Comparison of ENCODE assay signal across 8 cellular contexts in the genomic region with DNA sequence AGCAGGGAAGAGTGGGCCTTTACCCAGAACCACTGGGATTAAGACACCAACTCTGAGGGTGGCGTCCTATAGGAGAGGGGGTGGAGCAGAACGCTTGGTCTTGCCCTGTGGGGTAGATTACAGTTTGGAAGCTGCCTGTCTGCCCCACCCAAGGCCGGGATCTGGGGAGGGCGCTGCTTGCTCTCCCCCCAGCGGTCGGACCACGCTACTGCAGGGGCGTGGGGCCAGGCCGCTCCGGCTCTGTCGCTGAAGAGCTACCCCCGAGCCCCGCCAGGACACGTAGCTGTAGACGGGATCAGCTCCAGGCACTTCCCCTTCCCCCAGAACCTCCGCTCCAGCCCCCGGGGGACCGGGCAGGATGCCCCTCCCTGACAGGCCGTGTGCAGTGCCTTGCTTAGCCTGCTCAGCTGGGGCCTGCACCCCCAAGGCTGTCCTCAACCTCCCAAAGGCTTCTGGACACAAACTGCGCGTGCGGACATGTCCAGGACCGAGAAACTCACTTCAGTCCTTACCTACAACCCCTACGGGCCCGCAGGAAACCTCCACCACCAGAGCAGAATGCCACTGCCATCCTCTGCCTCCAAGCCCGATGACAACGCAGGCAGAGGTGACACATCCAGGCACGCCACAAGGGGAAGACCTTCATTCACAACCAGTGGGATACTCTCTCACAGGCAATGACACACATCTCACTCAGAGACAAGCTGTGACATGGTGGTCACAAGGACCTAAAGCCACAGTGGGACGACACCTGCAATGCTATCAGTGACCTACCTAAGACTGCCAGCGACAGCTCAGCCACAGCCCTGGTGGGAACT. TPM values are rescaled to one million over a fixed set of nuclear protein-coding genes. Genes with fewer than 3 reads are reported as not detected.
A peak's percentile ranks its signal among the peaks of the same experiment; 100 is the strongest.
DNase-seq lines count a peak whose midpoint lies in the region; ATAC-seq and TF ChIP-seq lines count a peak whose summit lies in the region.

No MANE protein-coding gene starts in this region.

- intact Hi-C loops in CD4-positive, alpha-beta T cell (cut with DNase I, micrococcal nuclease): loop anchor here (1.0 to 10.0 kb wide), 6 partner anchors 11 to 578 kb away; partner anchors contain the start of gene FTH1 (in 1 of the 2)
- intact Hi-C loops in left lung (cut with DNase I): loop anchor here in 1 of 2 donors (5.0 kb wide), 1 partner anchor 121 kb away; no protein-coding TSS in a partner anchor

- no peaks in the 10 kb centered on the region for H3K9me3 Mint-ChIP-seq in CD4-positive, alpha-beta T cell

- H3K27me3 Mint-ChIP-seq in CD4-positive, alpha-beta T cell: no peaks in the 10 kb centered on the region

- peak overlapping the region; percentile 90 for H3K27ac Mint-ChIP-seq in CD4-positive, alpha-beta T cell

- POLR2A ChIA-PET in CD4-positive, alpha-beta T cell (lab: Charles Lee): interaction anchor here (0.6 to 6.3 kb wide), 11 partner anchors 7 to 298 kb away, joined by 3 to 122 read pairs (median 3); partner anchors contain the start of genes B3GAT3, EEF1G, GANAB and TUT1

- CTCF ChIA-PET in CD4-positive, alpha-beta T cell (lab: Charles Lee): interaction anchor here (0.7 to 10.9 kb wide), 15 partner anchors 9 to 141 kb away, joined by 3 to 251 read pairs (median 5); partner anchors contain the start of genes EEF1G and TUT1

- no peaks in the 10 kb centered on the region for H3K27me3 ChIP-seq in CD4-positive, alpha-beta T cell (ENCODE audit: control insufficient read depth, insufficient read depth, low read length)
- H3K27me3 ChIP-seq in left lung: peaks cover 0 to 43% of the 10 kb centered on the region in 2 donors

- ATAC-seq in CD4-positive, alpha-beta T cell (ENCODE audit: poor library complexity): peak; percentile 56
- peak; percentile 25 for ATAC-seq in GM21825 (IDR thresholded peaks at IDR 0.05; ENCODE audit: unreplicated experiment)
- peak; percentile 54 for ATAC-seq in left lung
- ATAC-seq in HG03520 (IDR thresholded peaks at IDR 0.05; ENCODE audit: unreplicated experiment): no peak

- peak overlapping the region; percentile 77 for H3K27ac ChIP-seq in CD4-positive, alpha-beta T cell (ENCODE audit: low read depth, low read length)
- peak overlapping the region; percentile 94 to 96 for H3K27ac ChIP-seq in left lung

- H3K9me3 ChIP-seq in CD4-positive, alpha-beta T cell (ENCODE audit: control insufficient read depth, low read length): no peaks in the 10 kb centered on the region
- no peaks in the 10 kb centered on the region for H3K9me3 ChIP-seq in left lung

- peaks cover 38% of the 10 kb centered on the region for H3K36me3 Mint-ChIP-seq in CD4-positive, alpha-beta T cell (ENCODE audit: low read depth)

- peaks cover 77% of the 10 kb centered on the region for H3K4me1 Mint-ChIP-seq in CD4-positive, alpha-beta T cell (ENCODE audit: low read depth)

- H3K36me3 ChIP-seq in left lung: no peaks in the 10 kb centered on the region

- peak overlapping the region; percentile 99 for H3K4me3 Mint-ChIP-seq in CD4-positive, alpha-beta T cell

- TF ChIP-seq CTCF in CD4-positive, alpha-beta T cell (IDR thresholded peaks at IDR 0.05): peak; percentile 99
- peak; percentile 97 to 99 for TF ChIP-seq CTCF in left lung (IDR thresholded peaks at IDR 0.05)

- H3K4me1 ChIP-seq in left lung: peaks cover 71 to 81% of the 10 kb centered on the region in 2 donors

- H3K4me3 ChIP-seq in left lung: peak overlapping the region; percentile 83 to 95

- peak; percentile 58 to 77 (median 64) for DNase-seq in CD4-positive, alpha-beta T cell
- DNase-seq in NCI-H446 (lab: John Stamatoyannopoulos, UW): peak; percentile 25 to 63
- DNase-seq in activated CD4-positive, alpha-beta T cell treated with anti-CD3 and anti-CD28 coated beads for 48 hours: peak; percentile 82
- peak; percentile 73 for DNase-seq in dedifferentiated amniotic fluid mesenchymal stem cell (ENCODE audit: extremely low spot score)
- peak; percentile 83 to 95 for DNase-seq in left lung
- DNase-seq in stimulated activated CD4-positive, alpha-beta T cell treated with anti-CD3 and anti-CD28 coated beads, Interleukin-4, amount 100 ng/mL, for 24 hours: peak; percentile 79

RNA-seq across cellular contexts. Expression of gene AHNAK, which starts 3.6 kb away (rescaled TPM):
- total RNA-seq in CD4-positive, alpha-beta T cell: 100 to 1,000 TPM; 320 to 332 TPM
- total RNA-seq in left lung: 100 to 1,000 TPM; 437 to 636 TPM

RNA-seq across cellular contexts. Expression of gene EEF1G, which starts 30.7 kb away (rescaled TPM):
- 1,000 to 10,000 TPM; 2,181 to 2,269 TPM for total RNA-seq in CD4-positive, alpha-beta T cell
- 1,000 to 10,000 TPM in 1 of 2 donors, 100 to 1,000 TPM in 1; 973 to 1,076 TPM for total RNA-seq in left lung

RNA-seq across cellular contexts. Expression of gene TUT1, which starts 48.4 kb away (rescaled TPM):
- 10 to 100 TPM; 25.5 to 26.2 TPM for total RNA-seq in CD4-positive, alpha-beta T cell
- total RNA-seq in left lung: 10 to 100 TPM; 12.6 to 19.8 TPM

RNA-seq across cellular contexts. Expression of gene MTA2, which starts 58.7 kb away (rescaled TPM):
- total RNA-seq in CD4-positive, alpha-beta T cell: 100 to 1,000 TPM; 167 to 172 TPM
- 10 to 100 TPM; 67.1 to 86.0 TPM for total RNA-seq in left lung
